Comparison of ENCODE assay signal across 1 cellular context in the genomic region with DNA sequence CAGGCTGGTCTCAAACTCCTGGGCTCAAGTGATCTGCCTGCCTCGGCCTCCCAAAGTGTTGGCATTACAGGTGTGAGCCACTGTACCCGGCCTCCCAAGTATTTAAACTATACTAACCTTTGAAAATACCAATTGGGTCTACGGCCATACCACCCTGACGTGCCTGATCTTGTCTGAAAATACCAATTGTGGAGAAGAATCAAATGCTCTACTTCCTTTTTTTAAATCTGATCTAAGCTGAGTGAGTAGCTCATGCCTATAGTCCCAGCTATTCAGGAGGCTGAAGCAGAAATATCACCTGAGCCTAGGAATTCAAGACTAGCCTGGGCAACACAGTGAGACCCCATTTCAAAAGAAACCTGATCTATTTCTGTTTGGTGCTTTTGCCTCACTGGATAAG. TPM values are rescaled to one million over a fixed set of nuclear protein-coding genes. Genes with fewer than 3 reads are reported as not detected.
"Had no signal": no experiment of that assay in that cellular context is flagged by ENCODE, and none has a peak within 500 bp of the region (broad histone marks: within the 10 kb centered on the region; RNA-seq: fewer than 3 reads in every experiment).

No MANE protein-coding gene starts in this region.

RNA-seq across cellular contexts. Expression of a gene that starts 53.8 kb away (rescaled TPM):
- polyA plus RNA-seq: immature natural killer cell had no signal
